Comparison of ENCODE assay signal across 1 cellular context in the genomic region with DNA sequence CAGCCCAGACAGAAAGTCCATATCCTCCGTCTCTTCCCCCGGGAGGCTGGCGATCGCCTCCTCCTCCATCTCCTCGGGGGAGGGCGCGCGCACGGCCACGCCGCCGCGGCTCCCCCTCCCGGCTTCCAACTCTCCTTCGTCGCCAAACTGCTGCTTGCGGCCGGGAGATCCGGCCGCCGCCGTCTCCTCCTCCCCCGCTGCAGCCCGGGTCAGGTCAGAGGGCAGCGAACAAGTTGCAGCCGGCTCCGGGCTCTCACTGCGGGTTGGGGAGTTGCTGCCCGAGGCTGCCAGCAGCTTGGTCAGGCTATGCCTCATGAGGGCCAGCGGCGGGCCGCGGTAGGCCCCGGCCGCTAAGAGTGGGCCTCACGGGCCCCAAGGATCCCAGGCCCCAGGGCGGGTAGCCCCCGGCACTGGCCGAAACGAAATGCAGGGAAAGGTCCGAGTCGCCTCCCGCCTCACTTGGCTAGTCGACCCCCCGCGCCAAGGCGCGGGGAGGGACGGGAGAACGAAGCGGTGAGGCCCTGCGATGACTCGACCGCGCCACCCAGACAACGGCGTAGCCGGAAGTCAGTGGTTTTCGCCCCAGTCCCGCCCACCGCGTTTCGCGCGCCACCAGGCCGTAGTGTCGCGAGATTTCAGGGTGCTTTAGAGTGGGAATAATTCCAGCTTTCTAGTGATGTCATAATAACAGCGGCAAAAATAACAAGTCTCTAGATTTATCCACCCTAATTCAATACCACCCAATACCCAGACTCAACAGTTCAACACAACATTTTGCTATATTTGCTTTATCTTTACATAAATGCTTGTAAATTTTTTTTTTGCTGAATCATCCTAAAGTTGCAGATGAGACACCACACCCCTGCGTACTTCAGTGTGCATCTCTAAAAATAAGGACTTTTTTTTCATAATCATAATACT.
TF ChIP-seq lines count a peak whose summit lies in the region.

A gene with protein sequence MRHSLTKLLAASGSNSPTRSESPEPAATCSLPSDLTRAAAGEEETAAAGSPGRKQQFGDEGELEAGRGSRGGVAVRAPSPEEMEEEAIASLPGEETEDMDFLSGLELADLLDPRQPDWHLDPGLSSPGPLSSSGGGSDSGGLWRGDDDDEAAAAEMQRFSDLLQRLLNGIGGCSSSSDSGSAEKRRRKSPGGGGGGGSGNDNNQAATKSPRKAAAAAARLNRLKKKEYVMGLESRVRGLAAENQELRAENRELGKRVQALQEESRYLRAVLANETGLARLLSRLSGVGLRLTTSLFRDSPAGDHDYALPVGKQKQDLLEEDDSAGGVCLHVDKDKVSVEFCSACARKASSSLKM (minus strand): TSS at position 569 of the 921 bp plus-strand sequence. CDS start 254 bp downstream, at position 315.

TF ChIP-seq in HepG2, 621 proteins besides CTCF, POLR2A, EP300 and RAD21 (continued from another document and continues in another):
- TF ChIP-seq, protein P1, sequence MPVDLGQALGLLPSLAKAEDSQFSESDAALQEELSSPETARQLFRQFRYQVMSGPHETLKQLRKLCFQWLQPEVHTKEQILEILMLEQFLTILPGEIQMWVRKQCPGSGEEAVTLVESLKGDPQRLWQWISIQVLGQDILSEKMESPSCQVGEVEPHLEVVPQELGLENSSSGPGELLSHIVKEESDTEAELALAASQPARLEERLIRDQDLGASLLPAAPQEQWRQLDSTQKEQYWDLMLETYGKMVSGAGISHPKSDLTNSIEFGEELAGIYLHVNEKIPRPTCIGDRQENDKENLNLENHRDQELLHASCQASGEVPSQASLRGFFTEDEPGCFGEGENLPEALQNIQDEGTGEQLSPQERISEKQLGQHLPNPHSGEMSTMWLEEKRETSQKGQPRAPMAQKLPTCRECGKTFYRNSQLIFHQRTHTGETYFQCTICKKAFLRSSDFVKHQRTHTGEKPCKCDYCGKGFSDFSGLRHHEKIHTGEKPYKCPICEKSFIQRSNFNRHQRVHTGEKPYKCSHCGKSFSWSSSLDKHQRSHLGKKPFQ (CRISPR knock-in tag; IDR thresholded peaks at IDR 0.05; ENCODE audit: insufficient replicate concordance), result peak; percentile 49
- TF ChIP-seq MBD4 (IDR thresholded peaks at IDR 0.05; ENCODE audit: borderline replicate concordance, low read length) (no peak), ZIK1 (CRISPR knock-in tag; IDR thresholded peaks at IDR 0.05; ENCODE audit: borderline replicate concordance, low read depth) (no peak), AHR (CRISPR knock-in tag; IDR thresholded peaks at IDR 0.05) (peak; percentile 79), ZNF468 (CRISPR knock-in tag; IDR thresholded peaks at IDR 0.05) (no peak), HHEX (CRISPR knock-in tag; IDR thresholded peaks at IDR 0.05) (no peak), ZNF761 (CRISPR knock-in tag; conservative IDR thresholded peaks at IDR 0.05) (0 out of 2 replicates have a peak, but pooled peaks have one; percentile 57), NFKB2 (CRISPR knock-in tag; IDR thresholded peaks at IDR 0.05; ENCODE audit: borderline replicate concordance) (peak; percentile 83; the same call in 1 of the 2 replicates), NR2C2 (CRISPR knock-in tag; IDR thresholded peaks at IDR 0.05; ENCODE audit: borderline replicate concordance) (peak; percentile 69), ZNF451 (CRISPR knock-in tag; IDR thresholded peaks at IDR 0.05) (no peak; the same call in none of the 2 replicates), GATAD1 (CRISPR knock-in tag; IDR thresholded peaks at IDR 0.05) (peak; percentile 85), ZBTB20 (CRISPR knock-in tag; IDR thresholded peaks at IDR 0.05; ENCODE audit: borderline replicate concordance, low read depth) (peak; percentile 83), ZNF317 (CRISPR knock-in tag; IDR thresholded peaks at IDR 0.05) (peak; percentile 82), ZNF709 (CRISPR knock-in tag; IDR thresholded peaks at IDR 0.05) (peak; percentile 62), ZFX (CRISPR knock-in tag; IDR thresholded peaks at IDR 0.05; ENCODE audit: low read depth) (peak; percentile 100), TSC22D2 (CRISPR knock-in tag; IDR thresholded peaks at IDR 0.05; ENCODE audit: borderline replicate concordance) (no peak), ZFP90 (CRISPR knock-in tag; IDR thresholded peaks at IDR 0.05; ENCODE audit: borderline replicate concordance) (peak; percentile 20; the same call in 1 of the 2 replicates), ZNF564 (CRISPR knock-in tag; IDR thresholded peaks at IDR 0.05) (0 out of 2 replicates have a peak, but pooled peaks have one; percentile 28), SCMH1 (CRISPR knock-in tag; IDR thresholded peaks at IDR 0.05; ENCODE audit: borderline replicate concordance) (no peak), MAZ (IDR thresholded peaks at IDR 0.05; ENCODE audit: borderline replicate concordance, low read depth, low read length) (no peak), MAZ (CRISPR knock-in tag; IDR thresholded peaks at IDR 0.05; ENCODE audit: low read depth) (peak; percentile 37), ATRX (CRISPR knock-in tag; IDR thresholded peaks at IDR 0.05; ENCODE audit: borderline replicate concordance) (no peak), KAT8 (CRISPR knock-in tag; IDR thresholded peaks at IDR 0.05) (peak; percentile 89), ZBTB38 (CRISPR knock-in tag; IDR thresholded peaks at IDR 0.05) (peak; percentile 56; the same call in 1 of the 2 replicates), PCBP1 (IDR thresholded peaks at IDR 0.05; ENCODE audit: borderline replicate concordance, low read depth, low read length) (0 out of 2 replicates have a peak, but pooled peaks have one; percentile 21), ZNF713 (CRISPR knock-in tag; IDR thresholded peaks at IDR 0.05) (0 out of 2 replicates have a peak, but pooled peaks have one; percentile 34), JUND (CRISPR knock-in tag; IDR thresholded peaks at IDR 0.05) (peak; percentile 79), ZNF567 (CRISPR knock-in tag; IDR thresholded peaks at IDR 0.05; ENCODE audit: borderline replicate concordance) (no peak), LCORL (IDR thresholded peaks at IDR 0.05) (peak; percentile 75; the same call in 1 of the 2 replicates), LCORL (CRISPR knock-in tag; IDR thresholded peaks at IDR 0.05) (no peak), ZFP41 (CRISPR knock-in tag; IDR thresholded peaks at IDR 0.05; ENCODE audit: borderline replicate concordance) (no peak)
- TF ChIP-seq, protein P2, sequence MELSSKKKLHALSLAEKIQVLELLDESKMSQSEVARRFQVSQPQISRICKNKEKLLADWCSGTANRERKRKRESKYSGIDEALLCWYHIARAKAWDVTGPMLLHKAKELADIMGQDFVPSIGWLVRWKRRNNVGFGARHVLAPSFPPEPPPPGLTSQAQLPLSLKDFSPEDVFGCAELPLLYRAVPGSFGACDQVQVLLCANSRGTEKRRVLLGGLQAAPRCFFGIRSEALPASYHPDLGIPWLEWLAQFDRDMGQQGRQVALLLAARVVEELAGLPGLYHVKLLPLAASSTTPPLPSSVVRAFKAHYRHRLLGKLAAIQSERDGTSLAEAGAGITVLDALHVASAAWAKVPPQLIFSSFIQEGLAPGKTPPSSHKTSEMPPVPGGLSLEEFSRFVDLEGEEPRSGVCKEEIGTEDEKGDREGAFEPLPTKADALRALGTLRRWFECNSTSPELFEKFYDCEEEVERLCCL (CRISPR knock-in tag; IDR thresholded peaks at IDR 0.05; ENCODE audit: borderline replicate concordance), result no peak
- TF ChIP-seq, protein P3, sequence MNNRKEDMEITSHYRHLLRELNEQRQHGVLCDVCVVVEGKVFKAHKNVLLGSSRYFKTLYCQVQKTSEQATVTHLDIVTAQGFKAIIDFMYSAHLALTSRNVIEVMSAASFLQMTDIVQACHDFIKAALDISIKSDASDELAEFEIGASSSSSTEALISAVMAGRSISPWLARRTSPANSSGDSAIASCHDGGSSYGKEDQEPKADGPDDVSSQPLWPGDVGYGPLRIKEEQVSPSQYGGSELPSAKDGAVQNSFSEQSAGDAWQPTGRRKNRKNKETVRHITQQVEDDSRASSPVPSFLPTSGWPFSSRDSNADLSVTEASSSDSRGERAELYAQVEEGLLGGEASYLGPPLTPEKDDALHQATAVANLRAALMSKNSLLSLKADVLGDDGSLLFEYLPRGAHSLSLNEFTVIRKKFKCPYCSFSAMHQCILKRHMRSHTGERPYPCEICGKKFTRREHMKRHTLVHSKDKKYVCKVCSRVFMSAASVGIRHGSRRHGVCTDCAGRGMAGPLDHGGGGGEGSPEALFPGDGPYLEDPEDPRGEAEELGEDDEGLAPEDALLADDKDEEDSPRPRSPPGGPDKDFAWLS (CRISPR knock-in tag; IDR thresholded peaks at IDR 0.05; ENCODE audit: borderline replicate concordance), result no peak
- TF ChIP-seq, protein P4, sequence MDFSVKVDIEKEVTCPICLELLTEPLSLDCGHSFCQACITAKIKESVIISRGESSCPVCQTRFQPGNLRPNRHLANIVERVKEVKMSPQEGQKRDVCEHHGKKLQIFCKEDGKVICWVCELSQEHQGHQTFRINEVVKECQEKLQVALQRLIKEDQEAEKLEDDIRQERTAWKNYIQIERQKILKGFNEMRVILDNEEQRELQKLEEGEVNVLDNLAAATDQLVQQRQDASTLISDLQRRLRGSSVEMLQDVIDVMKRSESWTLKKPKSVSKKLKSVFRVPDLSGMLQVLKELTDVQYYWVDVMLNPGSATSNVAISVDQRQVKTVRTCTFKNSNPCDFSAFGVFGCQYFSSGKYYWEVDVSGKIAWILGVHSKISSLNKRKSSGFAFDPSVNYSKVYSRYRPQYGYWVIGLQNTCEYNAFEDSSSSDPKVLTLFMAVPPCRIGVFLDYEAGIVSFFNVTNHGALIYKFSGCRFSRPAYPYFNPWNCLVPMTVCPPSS (IDR thresholded peaks at IDR 0.05), result no peak
- TF ChIP-seq, protein P5, sequence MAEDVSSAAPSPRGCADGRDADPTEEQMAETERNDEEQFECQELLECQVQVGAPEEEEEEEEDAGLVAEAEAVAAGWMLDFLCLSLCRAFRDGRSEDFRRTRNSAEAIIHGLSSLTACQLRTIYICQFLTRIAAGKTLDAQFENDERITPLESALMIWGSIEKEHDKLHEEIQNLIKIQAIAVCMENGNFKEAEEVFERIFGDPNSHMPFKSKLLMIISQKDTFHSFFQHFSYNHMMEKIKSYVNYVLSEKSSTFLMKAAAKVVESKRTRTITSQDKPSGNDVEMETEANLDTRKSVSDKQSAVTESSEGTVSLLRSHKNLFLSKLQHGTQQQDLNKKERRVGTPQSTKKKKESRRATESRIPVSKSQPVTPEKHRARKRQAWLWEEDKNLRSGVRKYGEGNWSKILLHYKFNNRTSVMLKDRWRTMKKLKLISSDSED (CRISPR knock-in tag; IDR thresholded peaks at IDR 0.05), result no peak
- TF ChIP-seq, protein P6, sequence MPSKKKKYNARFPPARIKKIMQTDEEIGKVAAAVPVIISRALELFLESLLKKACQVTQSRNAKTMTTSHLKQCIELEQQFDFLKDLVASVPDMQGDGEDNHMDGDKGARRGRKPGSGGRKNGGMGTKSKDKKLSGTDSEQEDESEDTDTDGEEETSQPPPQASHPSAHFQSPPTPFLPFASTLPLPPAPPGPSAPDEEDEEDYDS (CRISPR knock-in tag; IDR thresholded peaks at IDR 0.05), result peak; percentile 76
- TF ChIP-seq, protein P7, sequence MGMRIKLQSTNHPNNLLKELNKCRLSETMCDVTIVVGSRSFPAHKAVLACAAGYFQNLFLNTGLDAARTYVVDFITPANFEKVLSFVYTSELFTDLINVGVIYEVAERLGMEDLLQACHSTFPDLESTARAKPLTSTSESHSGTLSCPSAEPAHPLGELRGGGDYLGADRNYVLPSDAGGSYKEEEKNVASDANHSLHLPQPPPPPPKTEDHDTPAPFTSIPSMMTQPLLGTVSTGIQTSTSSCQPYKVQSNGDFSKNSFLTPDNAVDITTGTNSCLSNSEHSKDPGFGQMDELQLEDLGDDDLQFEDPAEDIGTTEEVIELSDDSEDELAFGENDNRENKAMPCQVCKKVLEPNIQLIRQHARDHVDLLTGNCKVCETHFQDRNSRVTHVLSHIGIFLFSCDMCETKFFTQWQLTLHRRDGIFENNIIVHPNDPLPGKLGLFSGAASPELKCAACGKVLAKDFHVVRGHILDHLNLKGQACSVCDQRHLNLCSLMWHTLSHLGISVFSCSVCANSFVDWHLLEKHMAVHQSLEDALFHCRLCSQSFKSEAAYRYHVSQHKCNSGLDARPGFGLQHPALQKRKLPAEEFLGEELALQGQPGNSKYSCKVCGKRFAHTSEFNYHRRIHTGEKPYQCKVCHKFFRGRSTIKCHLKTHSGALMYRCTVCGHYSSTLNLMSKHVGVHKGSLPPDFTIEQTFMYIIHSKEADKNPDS (CRISPR knock-in tag; IDR thresholded peaks at IDR 0.05), result no peak
- TF ChIP-seq, protein P8, sequence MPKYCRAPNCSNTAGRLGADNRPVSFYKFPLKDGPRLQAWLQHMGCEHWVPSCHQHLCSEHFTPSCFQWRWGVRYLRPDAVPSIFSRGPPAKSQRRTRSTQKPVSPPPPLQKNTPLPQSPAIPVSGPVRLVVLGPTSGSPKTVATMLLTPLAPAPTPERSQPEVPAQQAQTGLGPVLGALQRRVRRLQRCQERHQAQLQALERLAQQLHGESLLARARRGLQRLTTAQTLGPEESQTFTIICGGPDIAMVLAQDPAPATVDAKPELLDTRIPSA (CRISPR knock-in tag; IDR thresholded peaks at IDR 0.05; ENCODE audit: borderline replicate concordance), result peak; percentile 88
- TF ChIP-seq, protein P9, sequence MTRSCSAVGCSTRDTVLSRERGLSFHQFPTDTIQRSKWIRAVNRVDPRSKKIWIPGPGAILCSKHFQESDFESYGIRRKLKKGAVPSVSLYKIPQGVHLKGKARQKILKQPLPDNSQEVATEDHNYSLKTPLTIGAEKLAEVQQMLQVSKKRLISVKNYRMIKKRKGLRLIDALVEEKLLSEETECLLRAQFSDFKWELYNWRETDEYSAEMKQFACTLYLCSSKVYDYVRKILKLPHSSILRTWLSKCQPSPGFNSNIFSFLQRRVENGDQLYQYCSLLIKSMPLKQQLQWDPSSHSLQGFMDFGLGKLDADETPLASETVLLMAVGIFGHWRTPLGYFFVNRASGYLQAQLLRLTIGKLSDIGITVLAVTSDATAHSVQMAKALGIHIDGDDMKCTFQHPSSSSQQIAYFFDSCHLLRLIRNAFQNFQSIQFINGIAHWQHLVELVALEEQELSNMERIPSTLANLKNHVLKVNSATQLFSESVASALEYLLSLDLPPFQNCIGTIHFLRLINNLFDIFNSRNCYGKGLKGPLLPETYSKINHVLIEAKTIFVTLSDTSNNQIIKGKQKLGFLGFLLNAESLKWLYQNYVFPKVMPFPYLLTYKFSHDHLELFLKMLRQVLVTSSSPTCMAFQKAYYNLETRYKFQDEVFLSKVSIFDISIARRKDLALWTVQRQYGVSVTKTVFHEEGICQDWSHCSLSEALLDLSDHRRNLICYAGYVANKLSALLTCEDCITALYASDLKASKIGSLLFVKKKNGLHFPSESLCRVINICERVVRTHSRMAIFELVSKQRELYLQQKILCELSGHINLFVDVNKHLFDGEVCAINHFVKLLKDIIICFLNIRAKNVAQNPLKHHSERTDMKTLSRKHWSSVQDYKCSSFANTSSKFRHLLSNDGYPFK (CRISPR knock-in tag; IDR thresholded peaks at IDR 0.05; ENCODE audit: borderline replicate concordance), result peak; percentile 51; the same call in 1 of the 2 replicates
- TF ChIP-seq, protein P10, sequence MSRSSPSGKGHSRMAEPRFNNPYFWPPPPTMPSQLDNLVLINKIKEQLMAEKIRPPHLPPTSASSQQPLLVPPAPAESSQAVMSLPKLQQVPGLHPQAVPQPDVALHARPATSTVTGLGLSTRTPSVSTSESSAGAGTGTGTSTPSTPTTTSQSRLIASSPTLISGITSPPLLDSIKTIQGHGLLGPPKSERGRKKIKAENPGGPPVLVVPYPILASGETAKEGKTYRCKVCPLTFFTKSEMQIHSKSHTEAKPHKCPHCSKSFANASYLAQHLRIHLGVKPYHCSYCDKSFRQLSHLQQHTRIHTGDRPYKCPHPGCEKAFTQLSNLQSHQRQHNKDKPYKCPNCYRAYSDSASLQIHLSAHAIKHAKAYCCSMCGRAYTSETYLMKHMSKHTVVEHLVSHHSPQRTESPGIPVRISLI (CRISPR knock-in tag; IDR thresholded peaks at IDR 0.05; ENCODE audit: borderline replicate concordance), result peak; percentile 32; the same call in 1 of the 2 replicates
